In genomic region chrX:152928761-152929400, GRCh38 we compare ENCODE assay signal across 8 cellular contexts.
"Had no signal": no experiment of that assay in that cellular context is flagged by ENCODE, and none has a peak within 500 bp of the region (broad histone marks: within the 10 kb centered on the region; RNA-seq: fewer than 3 reads in every experiment).

No MANE protein-coding gene starts in this region.

- ATAC-seq: GM23338, HCT116, HepG2 had no signal

- H3K9me3 Mint-ChIP-seq: GM23338, HFFc6, IgD-negative memory B cell had no signal

- H3K27ac ChIP-seq: HL-60 had no signal

- H3K4me3 ChIP-seq: GM23338, HAP-1 had no signal

- H3K27ac Mint-ChIP-seq: GM23338, HFFc6 had no signal

- H3K36me3 ChIP-seq: HAP-1 had no signal

- H3K36me3 Mint-ChIP-seq: IgD-negative memory B cell had no signal

- H3K4me2 ChIP-seq: GM23338 had no signal

- H2AFZ ChIP-seq: GM23338 had no signal

- H3K9me3 ChIP-seq: HAP-1 had no signal

- H3K4me3 Mint-ChIP-seq: GM23338, HFFc6, IgD-negative memory B cell had no signal

- H3K4me1 ChIP-seq: HAP-1 had no signal

- DNase-seq: H7, HFFc6 had no signal
